8 cellular contexts compared by ENCODE assay signal in the genomic region with DNA sequence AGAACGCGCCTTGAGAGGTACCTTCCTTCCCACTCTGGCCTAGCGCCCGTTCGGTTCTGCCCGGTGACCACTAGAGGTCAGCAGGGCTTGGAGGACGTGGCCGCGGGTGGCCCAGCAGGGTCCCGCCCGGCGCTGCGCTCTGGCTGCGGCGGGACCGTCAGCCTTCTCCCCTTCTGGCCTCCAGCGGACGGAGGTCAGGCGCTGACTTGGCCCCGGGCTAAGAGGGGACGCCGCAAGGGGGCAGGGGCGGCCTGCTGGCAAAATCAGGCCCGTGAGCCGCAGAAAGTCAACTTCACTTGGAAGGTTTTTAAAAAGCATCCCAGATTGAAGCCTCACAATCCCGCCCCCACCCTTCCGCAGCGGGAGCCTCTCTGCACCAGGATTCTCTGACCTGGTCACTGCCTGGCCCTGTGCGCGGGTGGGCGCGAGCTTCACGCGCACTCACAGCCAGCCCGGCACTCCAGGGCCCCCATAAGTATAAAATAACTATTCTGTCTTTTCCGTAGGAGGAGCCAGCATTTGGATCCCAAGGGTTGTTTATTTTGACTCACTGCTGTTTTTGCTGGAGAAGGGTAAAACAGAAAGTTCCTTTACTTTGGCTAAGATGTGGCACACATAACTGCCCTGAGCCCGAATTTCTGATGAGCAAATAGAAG. TPM values are rescaled to one million over a fixed set of nuclear protein-coding genes. Genes with fewer than 3 reads are reported as not detected.
DNase-seq lines count a peak whose midpoint lies in the region; ATAC-seq and TF ChIP-seq lines count a peak whose summit lies in the region.

No MANE protein-coding gene starts in this region.

- intact Hi-C loops in Right ventricle myocardium superior (cut with DNase I) = loop anchor here (2.0 to 10.0 kb wide), 2 partner anchors 141 to 225 kb away; no protein-coding TSS in a partner anchor
- intact Hi-C loops in ovary (cut with DNase I) = loop anchor here in 3 of 4 donors (2.0 to 5.0 kb wide), 2 partner anchors 225 to 226 kb away; no protein-coding TSS in a partner anchor

- peak overlapping the region; percentile 41 for H3K4me3 ChIP-seq in AG09309 (ENCODE audit: control insufficient read depth, low read depth, low read length)
- H3K4me3 ChIP-seq in SJSA1 = no peak overlapping the region
- peak overlapping the region; percentile 40 for H3K4me3 ChIP-seq in ovary

- no peak for TF ChIP-seq EP300 in ovary (IDR thresholded peaks at IDR 0.05)

- WGBS in ovary, 3 donors = 1 to 2% (median 1%) methylated on average over 36 to 37 of the region's 37 CpGs

- H3K27ac ChIP-seq in SJSA1 (no peak overlapping the region), ovary (peak overlapping the region; percentile 54 to 71)

- peaks cover 11% of the 10 kb centered on the region for H3K27me3 Mint-ChIP-seq in activated naive CD8-positive, alpha-beta T cell treated with anti-CD3 and anti-CD28 coated beads, Interleukin-2, amount 10 ng/mL, durations not matched to agents 7 days and 5 days
- H3K27me3 Mint-ChIP-seq in type B pancreatic cell = peaks cover 43% of the 10 kb centered on the region

- peaks cover 1% of the 10 kb centered on the region for H3K4me1 Mint-ChIP-seq in activated naive CD8-positive, alpha-beta T cell treated with anti-CD3 and anti-CD28 coated beads, Interleukin-2, amount 10 ng/mL, durations not matched to agents 7 days and 5 days
- H3K4me1 Mint-ChIP-seq in type B pancreatic cell (ENCODE audit: unreplicated experiment) = peaks cover 21% of the 10 kb centered on the region

- no peak for DNase-seq in AG09309 (ENCODE audit: low read depth)
- peak; percentile 81 for DNase-seq in HEK293T (ENCODE audit: extremely low spot score)
- DNase-seq in SJSA1 (ENCODE audit: low read depth in 1 of 2, low spot score in 2 of 2) = peak; percentile 4 to 42
- peak; percentile 62 for DNase-seq in activated naive CD8-positive, alpha-beta T cell treated with anti-CD3 and anti-CD28 coated beads, Interleukin-2, amount 10 ng/mL, durations not matched to agents 7 days and 5 days
- peak; percentile 92 for DNase-seq in Right ventricle myocardium superior
- DNase-seq in ovary = peak; percentile 80 to 90 (median 84)
- DNase-seq in type B pancreatic cell (ENCODE audit: extremely low spot score, unreplicated experiment) = peak; percentile 78

- CTCF ChIA-PET in HEK293T (lab: Yijun Ruan, JAX) = interaction anchor here (0.6 to 2.9 kb wide), 13 partner anchors 8 to 236 kb away, joined by 3 to 21 read pairs (median 4); no protein-coding TSS in a partner anchor

- POLR2A ChIA-PET in HEK293T (lab: Yijun Ruan, JAX) = no interaction called here
- POLR2A ChIA-PET in activated naive CD8-positive, alpha-beta T cell treated with anti-CD3 and anti-CD28 coated beads, Interleukin-2, amount 10 ng/mL, durations not matched to agents 7 days and 5 days (lab: Charles Lee) = interaction anchor here (1.1 kb wide), 1 partner anchor 224 kb away, joined by 3 read pairs; no protein-coding TSS in a partner anchor

- no peak overlapping the region for H3K27ac Mint-ChIP-seq in activated naive CD8-positive, alpha-beta T cell treated with anti-CD3 and anti-CD28 coated beads, Interleukin-2, amount 10 ng/mL, durations not matched to agents 7 days and 5 days
- no peak overlapping the region for H3K27ac Mint-ChIP-seq in type B pancreatic cell

- no peaks in the 10 kb centered on the region for H3K36me3 Mint-ChIP-seq in activated naive CD8-positive, alpha-beta T cell treated with anti-CD3 and anti-CD28 coated beads, Interleukin-2, amount 10 ng/mL, durations not matched to agents 7 days and 5 days
- H3K36me3 Mint-ChIP-seq in type B pancreatic cell = no peaks in the 10 kb centered on the region

- no peak for TF ChIP-seq POLR2A in ovary (IDR thresholded peaks at IDR 0.05)

- TF ChIP-seq CTCF in AG09309 (IDR thresholded peaks at IDR 0.05; ENCODE audit: control insufficient read depth, insufficient read depth, low read depth, low read length, missing control alignments) (peak; percentile 75), ovary (IDR thresholded peaks at IDR 0.05) (peak; percentile 75 to 88 (median 85)), type B pancreatic cell (conservative IDR thresholded peaks at IDR 0.05) (peak; percentile 95)

- H3K9me3 Mint-ChIP-seq in activated naive CD8-positive, alpha-beta T cell treated with anti-CD3 and anti-CD28 coated beads, Interleukin-2, amount 10 ng/mL, durations not matched to agents 7 days and 5 days = no peaks in the 10 kb centered on the region
- H3K9me3 Mint-ChIP-seq in type B pancreatic cell = no peaks in the 10 kb centered on the region

- H3K4me1 ChIP-seq in SJSA1 (replicated peaks) = no peaks in the 10 kb centered on the region; the same call in 1 of the 2 replicates
- peaks cover 1% of the 10 kb centered on the region for H3K4me1 ChIP-seq in ovary (ENCODE audit: insufficient read depth)

- H3K27me3 ChIP-seq in SJSA1 (replicated peaks) = 0 out of 2 replicates have a peak, but pooled peaks cover 2% of the 10 kb centered on the region
- H3K27me3 ChIP-seq in ovary = no peaks in the 10 kb centered on the region

- peak overlapping the region; percentile 32 for H3K4me3 Mint-ChIP-seq in activated naive CD8-positive, alpha-beta T cell treated with anti-CD3 and anti-CD28 coated beads, Interleukin-2, amount 10 ng/mL, durations not matched to agents 7 days and 5 days
- H3K4me3 Mint-ChIP-seq in type B pancreatic cell = peak overlapping the region; percentile 46

- peak; percentile 75 for ATAC-seq in activated naive CD8-positive, alpha-beta T cell treated with anti-CD3 and anti-CD28 coated beads, Interleukin-2, amount 10 ng/mL, durations not matched to agents 7 days and 5 days (ENCODE audit: low read depth)
- ATAC-seq in Right ventricle myocardium superior (ENCODE audit: poor library complexity) (peak; percentile 95), GM18870 (IDR thresholded peaks at IDR 0.05; ENCODE audit: unreplicated experiment) (no peak)

- no peaks in the 10 kb centered on the region for H3K9me3 ChIP-seq in SJSA1 (replicated peaks)
- H3K9me3 ChIP-seq in ovary = no peaks in the 10 kb centered on the region

- H3K36me3 ChIP-seq in SJSA1 (no peaks in the 10 kb centered on the region), ovary (no peaks in the 10 kb centered on the region)

TF ChIP-seq in HEK293T, 16 proteins besides CTCF, POLR2A, EP300 and RAD21:
- no peak for TF ChIP-seq FOXK2 (IDR thresholded peaks at IDR 0.05)
- TF ChIP-seq NFRKB (IDR thresholded peaks at IDR 0.05) = no peak
- TF ChIP-seq FOXA1 (IDR thresholded peaks at IDR 0.05) = no peak
- no peak for TF ChIP-seq TARDBP (IDR thresholded peaks at IDR 0.05)
- TF ChIP-seq ELF4 (IDR thresholded peaks at IDR 0.05) = no peak
- TF ChIP-seq, protein P1, sequence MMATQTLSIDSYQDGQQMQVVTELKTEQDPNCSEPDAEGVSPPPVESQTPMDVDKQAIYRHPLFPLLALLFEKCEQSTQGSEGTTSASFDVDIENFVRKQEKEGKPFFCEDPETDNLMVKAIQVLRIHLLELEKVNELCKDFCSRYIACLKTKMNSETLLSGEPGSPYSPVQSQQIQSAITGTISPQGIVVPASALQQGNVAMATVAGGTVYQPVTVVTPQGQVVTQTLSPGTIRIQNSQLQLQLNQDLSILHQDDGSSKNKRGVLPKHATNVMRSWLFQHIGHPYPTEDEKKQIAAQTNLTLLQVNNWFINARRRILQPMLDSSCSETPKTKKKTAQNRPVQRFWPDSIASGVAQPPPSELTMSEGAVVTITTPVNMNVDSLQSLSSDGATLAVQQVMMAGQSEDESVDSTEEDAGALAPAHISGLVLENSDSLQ (IDR thresholded peaks at IDR 0.05) = no peak
- no peak for TF ChIP-seq CTBP1 (IDR thresholded peaks at IDR 0.05; ENCODE audit: borderline replicate concordance)
- no peak for TF ChIP-seq ZNF384 (IDR thresholded peaks at IDR 0.05)

RNA-seq across cellular contexts. Expression of a gene that starts 23.2 kb away (rescaled TPM):
- not detected in 2 replicates for total RNA-seq in SJSA1 (2014; rRNA removed; shearing (Covaris generic))
- 10 to 100 TPM; 13.1 to 14.6 TPM for total RNA-seq in activated naive CD8-positive, alpha-beta T cell treated with anti-CD3 and anti-CD28 coated beads, Interleukin-2, amount 10 ng/mL, durations not matched to agents 7 days and 5 days
- 64.8 TPM for total RNA-seq in Right ventricle myocardium superior
- total RNA-seq in ovary = 100 to 1,000 TPM in 3 of 7 donors, 10 to 100 TPM in 4; 12.7 to 160 (median 94.6) TPM
- 10 to 100 TPM; 20.0 to 41.4 TPM for polyA plus RNA-seq in ovary
- total RNA-seq in type B pancreatic cell (ENCODE audit: low replicate concordance) = 2.6 and 11.9 TPM in 2 replicates
